ENCODE assay signal across 7 cellular contexts in genomic region chr5:179620293-179620692, GRCh38. TPM values are rescaled to one million over a fixed set of nuclear protein-coding genes. Genes with fewer than 3 reads are reported as not detected.
DNase-seq lines count a peak whose midpoint lies in the region; TF ChIP-seq lines count a peak whose summit lies in the region.

No MANE protein-coding gene starts in this region.

- H3K9me3 ChIP-seq in HAP-1 (no peaks in the 10 kb centered on the region), SJSA1 (replicated peaks) (no peaks in the 10 kb centered on the region)

- peaks cover 79% of the 10 kb centered on the region for H3K36me3 ChIP-seq in HAP-1 (replicated peaks)
- peaks cover 80% of the 10 kb centered on the region for H3K36me3 ChIP-seq in SJSA1

- H3K27ac ChIP-seq in SJSA1, result peak overlapping the region; percentile 61

- in situ Hi-C loops in HAP-1 (cut with MboI; ENCODE audit: low sequenced_read_pairs), result no loop called here

- H3K4me1 ChIP-seq in HAP-1 (peaks cover 37% of the 10 kb centered on the region), SJSA1 (replicated peaks) (peaks cover 44% of the 10 kb centered on the region)

- peak overlapping the region; percentile 96 for H3K4me3 ChIP-seq in HAP-1
- H3K4me3 ChIP-seq in SJSA1, result peak overlapping the region; percentile 84
- H3K4me3 ChIP-seq in fibroblast of pulmonary artery (replicated peaks; ENCODE audit: low read depth, low read length), result peak overlapping the region; percentile 100
- peak overlapping the region; percentile 96 for H3K4me3 ChIP-seq in skeletal muscle cell (ENCODE audit: low read depth, low read length)

- H3K27me3 ChIP-seq in HAP-1 (ENCODE audit: low read depth), result no peaks in the 10 kb centered on the region
- H3K27me3 ChIP-seq in SJSA1 (replicated peaks), result no peaks in the 10 kb centered on the region

- DNase-seq in HAP-1 (ENCODE audit: low spot score in 2 of 2) (no peak), SJSA1 (ENCODE audit: low read depth in 1 of 2, low spot score in 2 of 2) (no peak), fibroblast of pulmonary artery (ENCODE audit: low read depth) (no peak), skeletal muscle cell (ENCODE audit: low read depth) (no peak), NCI-H2196 (lab: John Stamatoyannopoulos, UW; ENCODE audit: unreplicated experiment) (no peak), NCI-H1105 treated with DMSO at 0.1 percent for 48 hours (lab: John Stamatoyannopoulos, UW) (no peak), T1000 (lab: John Stamatoyannopoulos, UW) (no peak)

- no peak for TF ChIP-seq CTCF in fibroblast of pulmonary artery (IDR thresholded peaks at IDR 0.05; ENCODE audit: low read length, missing control alignments)

RNA-seq across cellular contexts. Expression of gene HNRNPH1, which starts 3.2 kb away (rescaled TPM):
- total RNA-seq in SJSA1 (2014; rRNA removed; shearing (Covaris generic)), result 639 and 733 TPM in 2 replicates
